ENCODE assay signal across 8 cellular contexts in the genomic region with DNA sequence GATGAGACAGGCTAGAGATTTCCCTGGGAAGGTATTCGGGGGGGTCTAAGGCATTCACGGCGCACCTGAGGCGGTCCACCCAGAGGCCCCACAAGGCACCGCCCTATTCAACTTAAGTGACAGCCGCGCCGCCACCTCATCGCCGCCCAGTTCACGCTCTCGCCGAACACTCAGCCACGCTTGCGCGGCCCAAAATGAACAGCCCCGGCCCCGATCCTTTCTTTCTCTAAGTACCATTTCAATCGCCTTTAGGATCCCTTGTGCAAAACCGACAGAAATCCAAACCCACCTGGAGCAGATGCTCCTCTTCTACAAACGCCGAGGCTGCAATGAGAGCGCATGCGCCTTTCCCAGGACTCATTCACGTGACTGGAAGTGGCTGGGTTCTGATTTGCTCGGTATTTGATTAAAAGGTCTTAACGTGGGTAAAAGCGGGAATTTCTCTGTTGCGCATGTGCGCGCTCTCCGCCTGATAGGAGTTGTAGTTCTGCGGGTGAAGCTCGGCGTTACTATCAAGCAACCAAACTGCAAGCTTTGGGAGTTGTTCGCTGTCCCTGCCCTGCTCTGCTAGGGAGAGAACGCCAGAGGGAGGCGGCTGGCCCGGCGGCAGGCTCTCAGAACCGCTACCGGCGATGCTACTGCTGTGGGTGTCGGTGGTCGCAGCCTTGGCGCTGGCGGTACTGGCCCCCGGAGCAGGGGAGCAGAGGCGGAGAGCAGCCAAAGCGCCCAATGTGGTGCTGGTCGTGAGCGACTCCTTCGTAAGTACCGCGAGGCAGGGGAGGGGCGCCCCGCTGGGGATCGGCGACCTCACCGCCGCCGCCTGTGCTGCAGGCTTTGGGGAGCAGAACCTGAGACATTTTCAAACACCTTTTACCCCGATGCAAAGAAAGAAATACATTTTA. TPM values are rescaled to one million over a fixed set of nuclear protein-coding genes. Genes with fewer than 3 reads are reported as not detected.
DNase-seq lines count a peak whose midpoint lies in the region; ATAC-seq lines count a peak whose summit lies in the region.

A gene with protein sequence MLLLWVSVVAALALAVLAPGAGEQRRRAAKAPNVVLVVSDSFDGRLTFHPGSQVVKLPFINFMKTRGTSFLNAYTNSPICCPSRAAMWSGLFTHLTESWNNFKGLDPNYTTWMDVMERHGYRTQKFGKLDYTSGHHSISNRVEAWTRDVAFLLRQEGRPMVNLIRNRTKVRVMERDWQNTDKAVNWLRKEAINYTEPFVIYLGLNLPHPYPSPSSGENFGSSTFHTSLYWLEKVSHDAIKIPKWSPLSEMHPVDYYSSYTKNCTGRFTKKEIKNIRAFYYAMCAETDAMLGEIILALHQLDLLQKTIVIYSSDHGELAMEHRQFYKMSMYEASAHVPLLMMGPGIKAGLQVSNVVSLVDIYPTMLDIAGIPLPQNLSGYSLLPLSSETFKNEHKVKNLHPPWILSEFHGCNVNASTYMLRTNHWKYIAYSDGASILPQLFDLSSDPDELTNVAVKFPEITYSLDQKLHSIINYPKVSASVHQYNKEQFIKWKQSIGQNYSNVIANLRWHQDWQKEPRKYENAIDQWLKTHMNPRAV (plus strand): TSS at position 455 of the 902 bp plus-strand sequence. CDS start 178 bp downstream, at position 633.
A gene (minus strand): TSS at position 331 of the 902 bp plus-strand sequence. CDS start 7,827 bp downstream, outside the sequence.

- H3K4ac ChIP-seq in mesendoderm (ENCODE audit: low read depth, low read length): no peak within 1 kb of the TSS

- H2AK5ac ChIP-seq in mesendoderm (ENCODE audit: low read length): no peak within 1 kb of the TSS

- H3K9me3 ChIP-seq in endocrine pancreas (ENCODE audit: control insufficient read depth, low read length): no peaks in the 10 kb centered on the region

- H4K8ac ChIP-seq in mesendoderm (ENCODE audit: low read depth, low read length): no peak within 1 kb of the TSS

- peak within 1 kb of the TSS; percentile 85 for H3K27ac ChIP-seq in mesendoderm (ENCODE audit: low read depth, low read length)

- H3K4me3 Mint-ChIP-seq in activated CD8-positive, alpha-beta memory T cell treated with anti-CD3 and anti-CD28 coated beads, Interleukin-2, amount 10 ng/mL, durations not matched to agents 7 days and 5 days: peak within 1 kb of the TSS; percentile 86

- peak within 1 kb of the TSS; percentile 69 for H2BK5ac ChIP-seq in mesendoderm (ENCODE audit: low read length)

- H3K9me3 Mint-ChIP-seq in activated CD8-positive, alpha-beta memory T cell treated with anti-CD3 and anti-CD28 coated beads, Interleukin-2, amount 10 ng/mL, durations not matched to agents 7 days and 5 days (ENCODE audit: low read depth): no peaks in the 10 kb centered on the region

- H3K79me2 ChIP-seq in mesendoderm (ENCODE audit: control insufficient read depth, insufficient read depth, low read length): peaks cover 10% of the 10 kb centered on the region

- peaks cover 11% of the 10 kb centered on the region for H3K79me1 ChIP-seq in mesendoderm (ENCODE audit: low read length)

- H3K36me3 Mint-ChIP-seq in activated CD8-positive, alpha-beta memory T cell treated with anti-CD3 and anti-CD28 coated beads, Interleukin-2, amount 10 ng/mL, durations not matched to agents 7 days and 5 days: peaks cover 18% of the 10 kb centered on the region

- DNase-seq in COR-L47 (lab: John Stamatoyannopoulos, UW) (peak; percentile 98), HT1080 (ENCODE audit: low read depth) (peak; percentile 99), NOMO-1 (lab: John Stamatoyannopoulos, UW; ENCODE audit: unreplicated experiment in 2 of 2) (peak; percentile 94 to 97), mesendoderm (peak; percentile 100)
- DNase-seq in activated CD8-positive, alpha-beta memory T cell treated with anti-CD3 and anti-CD28 coated beads, Interleukin-2, amount 10 ng/mL, durations not matched to agents 7 days and 5 days: peak; percentile 94
- peak; percentile 79 for DNase-seq in stimulated activated CD8-positive, alpha-beta memory T cell treated with anti-CD3 and anti-CD28 coated beads, Interleukin-15, amount 100 ng/mL, for 1 hour (ENCODE audit: low read depth)

- H3K36me3 ChIP-seq in endocrine pancreas (ENCODE audit: control insufficient read depth, insufficient read depth, low read length) (no peaks in the 10 kb centered on the region), mesendoderm (ENCODE audit: control insufficient read depth, insufficient read depth, low read length) (no peaks in the 10 kb centered on the region)

- H3K23ac ChIP-seq in mesendoderm (ENCODE audit: low read length): no peak within 1 kb of the TSS

- peaks cover 40% of the 10 kb centered on the region for H3K4me1 Mint-ChIP-seq in activated CD8-positive, alpha-beta memory T cell treated with anti-CD3 and anti-CD28 coated beads, Interleukin-2, amount 10 ng/mL, durations not matched to agents 7 days and 5 days

- no peak within 1 kb of the TSS for H4K5ac ChIP-seq in mesendoderm (ENCODE audit: low read length)

- H3K9ac ChIP-seq in endocrine pancreas (ENCODE audit: control insufficient read depth, insufficient read depth, low read length) (peak within 1 kb of the TSS; percentile 76), mesendoderm (ENCODE audit: low read length) (peak within 1 kb of the TSS; percentile 82)

- peaks cover 16% of the 10 kb centered on the region for H3K4me1 ChIP-seq in endocrine pancreas (ENCODE audit: control insufficient read depth, insufficient read depth, low read length)
- peaks cover 6% of the 10 kb centered on the region for H3K4me1 ChIP-seq in mesendoderm (ENCODE audit: control insufficient read depth, low read depth, low read length)

- no CpG with 5 or more reads among the region's 63 CpGs for WGBS in mesendoderm (ENCODE audit: extremely low coverage, insufficient coverage, low lambda C conversion rate)

- no peak within 1 kb of the TSS for H3K18ac ChIP-seq in mesendoderm (ENCODE audit: low read length)

- CTCF ChIA-PET in activated CD8-positive, alpha-beta memory T cell treated with anti-CD3 and anti-CD28 coated beads, Interleukin-2, amount 10 ng/mL, durations not matched to agents 7 days and 5 days (lab: Charles Lee): interaction anchor here (0.6 to 1.6 kb wide), 4 partner anchors 12 to 227 kb away, joined by 3 to 4 read pairs (median 3); no protein-coding TSS in a partner anchor

- H3K4me3 ChIP-seq in endocrine pancreas (ENCODE audit: control insufficient read depth, insufficient read depth, low read length): peak within 1 kb of the TSS; percentile 99
- peak within 1 kb of the TSS; percentile 83 for H3K4me3 ChIP-seq in mesendoderm (ENCODE audit: low read length)

- peak within 1 kb of the TSS; percentile 95 for H3K56ac ChIP-seq in mesendoderm (ENCODE audit: low read length)

- no peak within 1 kb of the TSS for H2BK120ac ChIP-seq in mesendoderm (ENCODE audit: low read depth, low read length)

- H3K27ac Mint-ChIP-seq in activated CD8-positive, alpha-beta memory T cell treated with anti-CD3 and anti-CD28 coated beads, Interleukin-2, amount 10 ng/mL, durations not matched to agents 7 days and 5 days: peak within 1 kb of the TSS; percentile 87

- no peak within 1 kb of the TSS for H2BK15ac ChIP-seq in mesendoderm (replicated peaks; ENCODE audit: low read depth)

- peak; percentile 83 for ATAC-seq in GM21360 (IDR thresholded peaks at IDR 0.05; ENCODE audit: unreplicated experiment)
- ATAC-seq in activated CD8-positive, alpha-beta memory T cell treated with anti-CD3 and anti-CD28 coated beads, Interleukin-2, amount 10 ng/mL, durations not matched to agents 7 days and 5 days: peak; percentile 92

- H3K27me3 Mint-ChIP-seq in activated CD8-positive, alpha-beta memory T cell treated with anti-CD3 and anti-CD28 coated beads, Interleukin-2, amount 10 ng/mL, durations not matched to agents 7 days and 5 days: no peaks in the 10 kb centered on the region

- H3K27me3 ChIP-seq in endocrine pancreas (ENCODE audit: control insufficient read depth, insufficient read depth, low read length): no peaks in the 10 kb centered on the region
- H3K27me3 ChIP-seq in mesendoderm (ENCODE audit: insufficient read depth, low read length, poor library complexity): no peaks in the 10 kb centered on the region

- peak within 1 kb of the TSS; percentile 83 for H3K4me2 ChIP-seq in mesendoderm (ENCODE audit: low read length)

RNA-seq across cellular contexts. Expression of the first gene that starts in this region (rescaled TPM):
- total RNA-seq in HT1080 (2014; rRNA removed; shearing (Covaris generic)): 7.0 and 9.2 TPM in 2 replicates
- polyA plus RNA-seq in HT1080 (2015; cell fraction: cytosol; rRNA removed): 10.9 and 12.3 TPM in 2 replicates
- 15.4 and 18.7 TPM in 2 replicates for polyA plus RNA-seq in HT1080 (2015; cell fraction: nucleus; rRNA removed)
- total RNA-seq in activated CD8-positive, alpha-beta memory T cell treated with anti-CD3 and anti-CD28 coated beads, Interleukin-2, amount 10 ng/mL, durations not matched to agents 7 days and 5 days: 1 to 10 TPM; 4.3 to 4.9 TPM
- 9.5 TPM for polyA plus RNA-seq in mesendoderm (2013, experiment 1 of 2)
- polyA plus RNA-seq in mesendoderm (2013, experiment 2 of 2): 9.1 TPM

RNA-seq across cellular contexts. Expression of the second gene that starts in this region (rescaled TPM):
- total RNA-seq in HT1080 (2014; rRNA removed; shearing (Covaris generic)): 43.0 and 49.4 TPM in 2 replicates
- 29.7 and 41.7 TPM in 2 replicates for polyA plus RNA-seq in HT1080 (2015; cell fraction: cytosol; rRNA removed)
- 181 and 185 TPM in 2 replicates for polyA plus RNA-seq in HT1080 (2015; cell fraction: nucleus; rRNA removed)
- total RNA-seq in activated CD8-positive, alpha-beta memory T cell treated with anti-CD3 and anti-CD28 coated beads, Interleukin-2, amount 10 ng/mL, durations not matched to agents 7 days and 5 days: 10 to 100 TPM; 64.1 to 75.0 TPM
- 27.3 TPM for polyA plus RNA-seq in mesendoderm (2013, experiment 1 of 2)
- polyA plus RNA-seq in mesendoderm (2013, experiment 2 of 2): 28.0 TPM

Comparison
In these comparisons a context has a peak if more than half of its experiments do, and no peak if none do; other contexts are left out.
1. Peak in every context shown above with its lines: DNase-seq, ATAC-seq, H3K4me3 ChIP-seq and H3K27ac ChIP-seq.